In the genomic region with DNA sequence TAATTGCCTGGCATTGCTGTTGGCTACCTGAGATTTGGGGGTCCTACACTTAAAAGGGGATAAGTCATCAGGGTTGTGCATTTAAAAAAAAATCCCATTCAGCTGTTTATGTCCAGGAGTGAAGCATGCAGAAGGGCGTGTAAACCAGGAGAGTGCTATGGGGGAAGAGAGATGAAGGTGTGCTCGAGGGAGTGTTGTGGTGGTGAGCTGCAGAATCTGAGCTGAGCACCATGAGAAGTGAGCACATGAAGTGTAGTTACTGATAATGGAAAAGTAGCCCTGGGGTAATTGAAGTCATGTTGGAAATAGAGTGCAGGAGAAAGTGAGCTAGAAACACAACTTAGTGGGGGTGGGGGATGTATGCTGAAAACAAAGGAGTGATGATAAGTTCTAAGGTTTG, we compare ENCODE assay signal across 13 cellular contexts. TPM values are rescaled to one million over a fixed set of nuclear protein-coding genes. Genes with fewer than 3 reads are reported as not detected.
A peak's percentile ranks its signal among the peaks of the same experiment; 100 is the strongest.
DNase-seq lines count a peak whose midpoint lies in the region; ATAC-seq and TF ChIP-seq lines count a peak whose summit lies in the region.
"Had no signal": no experiment of that assay in that cellular context is flagged by ENCODE, and none has a peak within 500 bp of the region (broad histone marks: within the 10 kb centered on the region; RNA-seq: fewer than 3 reads in every experiment).

No MANE protein-coding gene starts in this region.

- H3K36me3 Mint-ChIP-seq in natural killer cell treated with Interleukin-12 subunit alpha and Interleukin-12 subunit beta and Interleukin-15 and Interleukin-18, amount 100 ng/mL, for 72 hours = peaks cover 5% of the 10 kb centered on the region

- H3K9me3 Mint-ChIP-seq in natural killer cell treated with Interleukin-12 subunit alpha and Interleukin-12 subunit beta and Interleukin-15 and Interleukin-18, amount 100 ng/mL, for 72 hours = peaks cover 2% of the 10 kb centered on the region

- no peak overlapping the region for H3K27ac Mint-ChIP-seq in natural killer cell treated with Interleukin-12 subunit alpha and Interleukin-12 subunit beta and Interleukin-15 and Interleukin-18, amount 100 ng/mL, for 72 hours

- H4K20me1 ChIP-seq in DOHH2 (ENCODE audit: control insufficient read depth, insufficient read depth, low read depth, low read length) (no peaks in the 10 kb centered on the region), OCI-LY7 (ENCODE audit: insufficient read depth, low read length) (no peaks in the 10 kb centered on the region)

- peaks cover 0 to 2% of the 10 kb centered on the region in 2 donors for H3K4me1 Mint-ChIP-seq in natural killer cell treated with Interleukin-12 subunit alpha and Interleukin-12 subunit beta and Interleukin-15 and Interleukin-18, amount 100 ng/mL, for 72 hours (ENCODE audit: low read depth in 2 of 2)

- peaks cover 12 to 26% of the 10 kb centered on the region in 2 donors for H3K27me3 Mint-ChIP-seq in natural killer cell treated with Interleukin-12 subunit alpha and Interleukin-12 subunit beta and Interleukin-15 and Interleukin-18, amount 100 ng/mL, for 72 hours

- H3K36me3 ChIP-seq in DOHH2 (ENCODE audit: control insufficient read depth, low read length) = peaks cover 9% of the 10 kb centered on the region; the same call in 1 of the 2 replicates
- peaks cover 22% of the 10 kb centered on the region for H3K36me3 ChIP-seq in OCI-LY7 (ENCODE audit: insufficient read depth, low read length)
- no peaks in the 10 kb centered on the region for H3K36me3 ChIP-seq in neutrophil

- peaks cover 46% of the 10 kb centered on the region for H3F3A ChIP-seq in DOHH2 (ENCODE audit: control insufficient read depth, insufficient read depth)

- H3K9me3 ChIP-seq in DOHH2 (ENCODE audit: control insufficient read depth, insufficient read depth, low read length) = peaks cover 2% of the 10 kb centered on the region; the same call in 1 of the 2 replicates
- peaks cover 22% of the 10 kb centered on the region; the same call in 1 of the 2 replicates for H3K9me3 ChIP-seq in OCI-LY7 (ENCODE audit: low read length)
- H3K9me3 ChIP-seq in neutrophil = no peaks in the 10 kb centered on the region

- no peak overlapping the region for H3K4me3 Mint-ChIP-seq in natural killer cell treated with Interleukin-12 subunit alpha and Interleukin-12 subunit beta and Interleukin-15 and Interleukin-18, amount 100 ng/mL, for 72 hours

- no peak for TF ChIP-seq CTCF in DOHH2 (IDR thresholded peaks at IDR 0.05; ENCODE audit: low read depth, low read length, poor library complexity, severe bottlenecking)
- TF ChIP-seq CTCF in OCI-LY7 (conservative IDR thresholded peaks at IDR 0.05; ENCODE audit: low read length) = no peak
- TF ChIP-seq CTCF in neutrophil (IDR thresholded peaks at IDR 0.05) = no peak

- no TSS peak for BruUV-seq in OCI-LY7 (replicated peaks; lab: Mats Ljungman, UMichigan)

- H3K4me3 ChIP-seq in DOHH2 (ENCODE audit: low read length) = peak overlapping the region; percentile 76
- peak overlapping the region; percentile 69 for H3K4me3 ChIP-seq in OCI-LY7 (ENCODE audit: low read depth, low read length, poor library complexity, severe bottlenecking)
- peak overlapping the region; percentile 58 to 65 for H3K4me3 ChIP-seq in neutrophil (ENCODE audit: low read depth in 1 of 2, low read length in 1 of 2)
- H3K4me3 ChIP-seq: GM12878, GM23248 had no signal

- no peaks in the 10 kb centered on the region for H3K9me2 ChIP-seq in DOHH2 (replicated peaks; ENCODE audit: control insufficient read depth, low read length)
- H3K9me2 ChIP-seq in OCI-LY7 (ENCODE audit: insufficient read depth, low read length) = no peaks in the 10 kb centered on the region

- H3K27ac ChIP-seq in DOHH2 (ENCODE audit: low read depth, low read length) (peak overlapping the region; percentile 80), OCI-LY7 (ENCODE audit: low read depth, low read length, poor library complexity, severe bottlenecking) (peak overlapping the region; percentile 85), neutrophil (peak overlapping the region; percentile 80)
- H3K27ac ChIP-seq: GM23248 had no signal

- ATAC-seq in natural killer cell treated with Interleukin-12 subunit alpha and Interleukin-12 subunit beta and Interleukin-15 and Interleukin-18, amount 100 ng/mL, for 72 hours = no peak
- ATAC-seq: GM12878, HCT116 had no signal

- peaks cover 96% of the 10 kb centered on the region for H3K4me1 ChIP-seq in DOHH2 (ENCODE audit: control insufficient read depth, low read length)
- H3K4me1 ChIP-seq in OCI-LY7 (ENCODE audit: insufficient read depth, low read length, poor library complexity, severe bottlenecking) = peaks cover 71% of the 10 kb centered on the region
- H3K4me1 ChIP-seq in neutrophil (ENCODE audit: control insufficient read depth in 1 of 2, insufficient read depth in 1 of 2, low read depth in 1 of 2, low read length in 1 of 2) = peaks cover 29 to 42% of the 10 kb centered on the region in 2 experiments

- POLR2A ChIA-PET in OCI-LY7 (lab: Charles Lee) = interaction anchor here (0.7 to 6.6 kb wide), 11 partner anchors 11 to 308 kb away, joined by 3 to 71 read pairs (median 4); a partner anchor contains a TSS

- H3K27me3 ChIP-seq in DOHH2 (ENCODE audit: control insufficient read depth, low read length) (no peaks in the 10 kb centered on the region), neutrophil (no peaks in the 10 kb centered on the region)

- CTCF ChIA-PET in OCI-LY7 (lab: Charles Lee; ENCODE audit: unreplicated experiment) = interaction anchor here (0.7 to 0.9 kb wide), 3 partner anchors 15 to 37 kb away, joined by 3 read pairs; no protein-coding TSS in a partner anchor

- DNase-seq in OCI-LY7 (ENCODE audit: low spot score) (peak; percentile 30), EL (no peak), activated T-cell treated with anti-CD3 and anti-CD28 coated beads for 4 hours (no peak)
- no peak for DNase-seq in natural killer cell treated with Interleukin-12 subunit alpha and Interleukin-12 subunit beta and Interleukin-15 and Interleukin-18, amount 100 ng/mL, for 72 hours (ENCODE audit: low spot score)
- DNase-seq in central memory CD4-positive, alpha-beta T cell = no peak
- DNase-seq: DMS53, GM23248 had no signal

- H3K79me2 ChIP-seq in DOHH2 (ENCODE audit: control insufficient read depth, low read length) (peaks cover 38% of the 10 kb centered on the region), OCI-LY7 (ENCODE audit: insufficient read depth, low read depth, low read length) (peaks cover 47% of the 10 kb centered on the region)

- intact Hi-C loops in OCI-LY7 (cut with micrococcal nuclease; ENCODE audit: unreplicated experiment) = loop anchor here (1.0 to 2.0 kb wide), 2 partner anchors 13 to 30 kb away; no protein-coding TSS in a partner anchor

- H2AFZ ChIP-seq in OCI-LY7 (ENCODE audit: low read length) = peak overlapping the region; percentile 66; the same call in 1 of the 2 replicates
- H2AFZ ChIP-seq: GM23248 had no signal

- H3K4me2 ChIP-seq in DOHH2 (ENCODE audit: low read length) (peak overlapping the region; percentile 78), OCI-LY7 (ENCODE audit: low read length) (peak overlapping the region; percentile 83)

RNA-seq across cellular contexts. Expression of a gene that starts 0.7 kb away (rescaled TPM):
- total RNA-seq in OCI-LY7 (2014; rRNA removed; shearing (Covaris generic)) = 42.5 and 62.8 TPM in 2 replicates
- total RNA-seq in OCI-LY7 (2022) = 72.6 and 98.3 TPM in 2 replicates
- not detected for total RNA-seq in natural killer cell treated with Interleukin-12 subunit alpha and Interleukin-12 subunit beta and Interleukin-15 and Interleukin-18, amount 100 ng/mL, for 72 hours
- total RNA-seq: Daoy, G401, GM23248 had no signal

RNA-seq across cellular contexts. Expression of a gene that starts 22.4 kb away (rescaled TPM):
- total RNA-seq in OCI-LY7 (2014; rRNA removed; shearing (Covaris generic)) = not detected in 2 replicates
- total RNA-seq in OCI-LY7 (2022) = not detected in 2 replicates
- not detected for total RNA-seq in natural killer cell treated with Interleukin-12 subunit alpha and Interleukin-12 subunit beta and Interleukin-15 and Interleukin-18, amount 100 ng/mL, for 72 hours
- total RNA-seq: Daoy, G401, GM23248 had no signal

RNA-seq across cellular contexts. Expression of a gene that starts 42.3 kb away (rescaled TPM):
- total RNA-seq in OCI-LY7 (2014; rRNA removed; shearing (Covaris generic)) = 9.5 and 11.5 TPM in 2 replicates
- total RNA-seq in OCI-LY7 (2022) = 6.6 and 8.1 TPM in 2 replicates
- not detected for total RNA-seq in natural killer cell treated with Interleukin-12 subunit alpha and Interleukin-12 subunit beta and Interleukin-15 and Interleukin-18, amount 100 ng/mL, for 72 hours
- total RNA-seq: Daoy, G401, GM23248 had no signal

Comparison
In these comparisons a context has a peak if more than half of its experiments do, and no peak if none do; other contexts are left out.
1. RNA of a gene that starts 0.7 kb away (total RNA-seq): 42.5 to 98.3 TPM in OCI-LY7; not detected in natural killer cell treated with Interleukin-12 subunit alpha and Interleukin-12 subunit beta and Interleukin-15 and Interleukin-18, amount 100 ng/mL, for 72 hours; every median in the first group is over 10 times any median in the second.
2. RNA of a gene that starts 42.3 kb away (total RNA-seq): 6.6 to 11.5 TPM in OCI-LY7; not detected in natural killer cell treated with Interleukin-12 subunit alpha and Interleukin-12 subunit beta and Interleukin-15 and Interleukin-18, amount 100 ng/mL, for 72 hours; every median in the first group is over 4 times any median in the second.
3. Peak in every context shown above with its lines, with median percentiles within 50 percentile points of each other: H3K27ac ChIP-seq and H3K4me3 ChIP-seq.